13 cellular contexts compared by ENCODE assay signal in the genomic region with DNA sequence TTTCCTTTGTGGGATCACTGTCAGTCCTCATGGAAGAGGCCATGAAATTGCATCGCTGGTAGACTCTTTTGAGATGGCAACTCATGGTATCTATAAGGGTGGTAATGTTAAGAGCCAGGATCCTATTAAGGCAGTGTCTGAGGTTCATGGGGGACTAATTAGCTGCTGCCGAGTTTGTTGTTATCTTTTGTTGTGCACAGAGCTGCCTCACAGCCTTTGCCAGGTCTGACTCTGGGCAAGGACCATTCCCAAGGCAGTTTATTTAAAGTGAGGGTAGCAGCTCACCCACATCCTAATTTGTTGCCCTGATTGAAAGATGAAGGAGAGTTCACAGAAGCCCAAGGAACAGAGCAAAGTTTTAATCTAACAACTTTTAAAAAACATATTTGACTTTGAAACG. TPM values are rescaled to one million over a fixed set of nuclear protein-coding genes. Genes with fewer than 3 reads are reported as not detected.
DNase-seq lines count a peak whose midpoint lies in the region; ATAC-seq and TF ChIP-seq lines count a peak whose summit lies in the region.
"Had no signal": no experiment of that assay in that cellular context is flagged by ENCODE, and none has a peak within 500 bp of the region (broad histone marks: within the 10 kb centered on the region; RNA-seq: fewer than 3 reads in every experiment).

No MANE protein-coding gene starts in this region.

- no peak for TF ChIP-seq CTCF in DND-41 (IDR thresholded peaks at IDR 0.05; ENCODE audit: borderline replicate concordance, extremely low read depth, low read length, poor library complexity, severe bottlenecking)
- TF ChIP-seq CTCF in Peyer's patch (IDR thresholded peaks at IDR 0.05): no peak

- H4K20me1 ChIP-seq in DND-41 (ENCODE audit: insufficient read depth, low read length): peaks cover 72% of the 10 kb centered on the region

- H3K9me3 ChIP-seq in DND-41 (ENCODE audit: insufficient read depth, low read length, severe bottlenecking) (no peaks in the 10 kb centered on the region), Peyer's patch (no peaks in the 10 kb centered on the region)

- H3K4me1 ChIP-seq in DND-41 (ENCODE audit: insufficient read depth, low read length) (peaks cover 69% of the 10 kb centered on the region), Peyer's patch (peaks cover 0 to 55% (median 6%) of the 10 kb centered on the region in 4 donors)

- no peaks in the 10 kb centered on the region for H3K27me3 ChIP-seq in DND-41 (ENCODE audit: insufficient read depth, low read length, poor library complexity)
- no peaks in the 10 kb centered on the region for H3K27me3 ChIP-seq in Peyer's patch

- no peak for ATAC-seq in DND-41 (ENCODE audit: insufficient read depth, low read depth)
- no peak for ATAC-seq in HG03045 (IDR thresholded peaks at IDR 0.05; ENCODE audit: unreplicated experiment)

- H3K4me3 ChIP-seq in DND-41 (ENCODE audit: low read depth in 1 of 2, low read length in 2 of 2): no peak overlapping the region
- H3K4me3 ChIP-seq in Peyer's patch: no peak overlapping the region
- H3K4me3 ChIP-seq: cardiac muscle cell had no signal

- H3K27ac ChIP-seq in DND-41 (ENCODE audit: low read length) (peak overlapping the region; percentile 7; the same call in 1 of the 2 replicates), Peyer's patch (peak overlapping the region; percentile 3 to 54 (median 38))
- H3K27ac ChIP-seq: cardiac muscle cell had no signal

- H3K9ac ChIP-seq in DND-41 (ENCODE audit: low read depth, low read length): no peak overlapping the region

- no peak overlapping the region for H2AFZ ChIP-seq in DND-41 (ENCODE audit: low read depth, low read length)

- DNase-seq in DND-41 (no peak), Peyer's patch (no peak), erythroblast (lab: John Stamatoyannopoulos, UW) (peak; percentile 30 to 38), putamen (ENCODE audit: low spot score) (peak; percentile 24), NCI-H510A treated with DMSO at 0.1 percent for 48 hours (lab: John Stamatoyannopoulos, UW) (no peak), NCI-H1436 (lab: John Stamatoyannopoulos, UW) (no peak), NCI-H69 (lab: John Stamatoyannopoulos, UW) (no peak)
- DNase-seq: activated CD4-positive, alpha-beta T cell treated with anti-CD3 and anti-CD28 coated beads for 4 hours; DMS53; glutamatergic neuron; NCI-H1417 treated with DMSO at 0.1 percent for 48 hours had no signal

- TF ChIP-seq POLR2A in Peyer's patch (IDR thresholded peaks at IDR 0.05): no peak
- TF ChIP-seq POLR2A in erythroblast (IDR thresholded peaks at IDR 0.05; ENCODE audit: low read length): no peak

- no peaks in the 10 kb centered on the region for H3K36me3 ChIP-seq in DND-41 (ENCODE audit: insufficient read depth, low read length)
- H3K36me3 ChIP-seq in Peyer's patch: no peaks in the 10 kb centered on the region
- H3K36me3 ChIP-seq: cardiac muscle cell had no signal

- H3K79me2 ChIP-seq in DND-41 (ENCODE audit: insufficient read depth, low read length): peaks cover 93% of the 10 kb centered on the region

- no peak overlapping the region for H3K4me2 ChIP-seq in DND-41 (ENCODE audit: insufficient read depth, low read length)

RNA-seq across cellular contexts. Expression of a gene that starts 7.9 kb away (rescaled TPM):
- total RNA-seq in Peyer's patch: 100 to 1,000 TPM in 3 of 4 donors, 10 to 100 TPM in 1; 93.7 to 297 (median 113) TPM

Comparison
In these comparisons a context has a peak if more than half of its experiments do, and no peak if none do; other contexts are left out.
1. DNase-seq: peak in erythroblast (2 of 2) and putamen (single experiment); none in DND-41 (single experiment), Peyer's patch (0 of 3), NCI-H510A treated with DMSO at 0.1 percent for 48 hours (single experiment), NCI-H1436 (single experiment) and NCI-H69 (single experiment).